ENCODE assay signal across 8 cellular contexts in genomic region chr3:129934234-129935123, GRCh38. TPM values are rescaled to one million over a fixed set of nuclear protein-coding genes. Genes with fewer than 3 reads are reported as not detected.
DNase-seq lines count a peak whose midpoint lies in the region; ATAC-seq and TF ChIP-seq lines count a peak whose summit lies in the region.

No MANE protein-coding gene starts in this region.

- H3K4me2 ChIP-seq in parathyroid adenoma (ENCODE audit: low read length), result no peak overlapping the region

- intact Hi-C loops in activated CD4-positive, alpha-beta memory T cell treated with anti-CD3 and anti-CD28 coated beads for 36 hours (cut with micrococcal nuclease), result loop anchor here (1.0 to 5.0 kb wide), 5 partner anchors 107 to 444 kb away; no protein-coding TSS in a partner anchor

- H3K9me3 Mint-ChIP-seq in activated CD4-positive, alpha-beta memory T cell treated with anti-CD3 and anti-CD28 coated beads for 36 hours, result peaks cover 10% of the 10 kb centered on the region

- H3K27me3 ChIP-seq in parathyroid adenoma (ENCODE audit: control insufficient read depth, insufficient read depth, low read length), result no peaks in the 10 kb centered on the region

- ATAC-seq in HG02571 (IDR thresholded peaks at IDR 0.05; ENCODE audit: unreplicated experiment), result no peak
- no peak for ATAC-seq in HG03460 (IDR thresholded peaks at IDR 0.05; ENCODE audit: unreplicated experiment)

- H3K4me1 ChIP-seq in parathyroid adenoma, result no peaks in the 10 kb centered on the region

- no peak overlapping the region for H3K9ac ChIP-seq in parathyroid adenoma

- DNase-seq in activated T-cell treated with anti-CD3 and anti-CD28 coated beads for 1 hour (ENCODE audit: low read depth) (peak; percentile 14), activated T-cell treated with anti-CD3 and anti-CD28 coated beads for 4 hours (no peak), NCI-H146 (lab: John Stamatoyannopoulos, UW) (peak; percentile 45), fibroblast of villous mesenchyme (ENCODE audit: low read depth) (peak; percentile 31)
- peak; percentile 31 for DNase-seq in activated CD4-positive, alpha-beta memory T cell treated with anti-CD3 and anti-CD28 coated beads for 36 hours

- CTCF ChIA-PET in activated CD4-positive, alpha-beta memory T cell treated with anti-CD3 and anti-CD28 coated beads for 36 hours (lab: Charles Lee), result interaction anchor here (0.7 to 3.0 kb wide), 19 partner anchors 9 to 551 kb away, joined by 3 to 18 read pairs (median 4); no protein-coding TSS in a partner anchor

- H3K27ac Mint-ChIP-seq in activated CD4-positive, alpha-beta memory T cell treated with anti-CD3 and anti-CD28 coated beads for 36 hours, result no peak overlapping the region

- no peaks in the 10 kb centered on the region for H3K9me3 ChIP-seq in parathyroid adenoma (ENCODE audit: control insufficient read depth, low read length)

- POLR2A ChIA-PET in activated CD4-positive, alpha-beta memory T cell treated with anti-CD3 and anti-CD28 coated beads for 36 hours (lab: Charles Lee), result no interaction called here

- peaks cover 6% of the 10 kb centered on the region for H3K4me1 Mint-ChIP-seq in activated CD4-positive, alpha-beta memory T cell treated with anti-CD3 and anti-CD28 coated beads for 36 hours (ENCODE audit: low read depth)

- peak overlapping the region; percentile 24 for H3K4me3 ChIP-seq in fibroblast of villous mesenchyme (ENCODE audit: low read depth, low read length)
- no peak overlapping the region for H3K4me3 ChIP-seq in parathyroid adenoma (ENCODE audit: low read depth, low read length)

- peak overlapping the region; percentile 74 for H2AFZ ChIP-seq in parathyroid adenoma

- peaks cover 4% of the 10 kb centered on the region for H3K27me3 Mint-ChIP-seq in activated CD4-positive, alpha-beta memory T cell treated with anti-CD3 and anti-CD28 coated beads for 36 hours

- H3K79me2 ChIP-seq in parathyroid adenoma, result no peaks in the 10 kb centered on the region

- no peak overlapping the region for H3K4me3 Mint-ChIP-seq in activated CD4-positive, alpha-beta memory T cell treated with anti-CD3 and anti-CD28 coated beads for 36 hours

- no peaks in the 10 kb centered on the region for H3K36me3 ChIP-seq in parathyroid adenoma (ENCODE audit: control insufficient read depth, insufficient read depth, low read length)

- H3K36me3 Mint-ChIP-seq in activated CD4-positive, alpha-beta memory T cell treated with anti-CD3 and anti-CD28 coated beads for 36 hours, result peaks cover 4% of the 10 kb centered on the region

- TF ChIP-seq CTCF in fibroblast of villous mesenchyme (IDR thresholded peaks at IDR 0.05; ENCODE audit: insufficient read depth, low read depth, low read length), result peak; percentile 86
- TF ChIP-seq CTCF in parathyroid adenoma (IDR thresholded peaks at IDR 0.05), result peak; percentile 93

- no peak overlapping the region for H3K27ac ChIP-seq in parathyroid adenoma

RNA-seq across cellular contexts. Expression of gene TRH, which starts 40.0 kb away (rescaled TPM):
- total RNA-seq in activated CD4-positive, alpha-beta memory T cell treated with anti-CD3 and anti-CD28 coated beads for 36 hours, result not detected
- not detected in 2 replicates for total RNA-seq in fibroblast of villous mesenchyme

RNA-seq across cellular contexts. Expression of gene TMCC1, which starts 41.0 kb away (rescaled TPM):
- total RNA-seq in activated CD4-positive, alpha-beta memory T cell treated with anti-CD3 and anti-CD28 coated beads for 36 hours, result 10 to 100 TPM; 20.6 to 20.8 TPM
- 10.6 and 11.2 TPM in 2 replicates for total RNA-seq in fibroblast of villous mesenchyme
